5 cellular contexts compared by ENCODE assay signal in genomic region chr11:91124363-91124762, GRCh38.
"Had no signal": no experiment of that assay in that cellular context is flagged by ENCODE, and none has a peak within 500 bp of the region (broad histone marks: within the 10 kb centered on the region; RNA-seq: fewer than 3 reads in every experiment).

No MANE protein-coding gene starts in this region.

- DNase-seq: H9, HCEC 1CT had no signal

- H3K4me2 ChIP-seq: GM23338 had no signal

- H3K27ac ChIP-seq: HL-60 had no signal

- ATAC-seq: GM23338, HepG2 had no signal

- H2AFZ ChIP-seq: GM23338 had no signal

- H3K4me3 ChIP-seq: GM23338 had no signal
